In genomic region chr10:64976150-64976549, GRCh38 we compare ENCODE assay signal across 27 cellular contexts.
"Had no signal": no experiment of that assay in that cellular context is flagged by ENCODE, and none has a peak within 500 bp of the region (broad histone marks: within the 10 kb centered on the region; RNA-seq: fewer than 3 reads in every experiment).

No MANE protein-coding gene starts in this region.

- H3K4me1 ChIP-seq: stomach, suprapubic skin, testis, thyroid gland, tibial artery, tibial nerve, transverse colon, upper lobe of left lung, upper lobe of right lung, uterus, vagina had no signal

- H3K36me3 ChIP-seq: stomach, suprapubic skin, thoracic aorta, thyroid gland, tibial artery, tibial nerve, transverse colon, upper lobe of left lung, upper lobe of right lung, uterus, vagina had no signal

- H3K9me3 ChIP-seq: stomach, suprapubic skin, testis, thoracic aorta, thyroid gland, tibial artery, tibial nerve, transverse colon, upper lobe of left lung, upper lobe of right lung, uterus, vagina had no signal

- FAIRE-seq: urothelium cell line had no signal

- ATAC-seq: stimulated activated effector memory CD8-positive, alpha-beta T cell treated with anti-CD3 and anti-CD28 coated beads, Interleukin-12 subunit alpha, Interleukin-12 subunit beta, amount 100 ng/mL, for 72 hours; stimulated activated memory B cell treated with anti-CD40 and anti-IgM and Interleukin-4, amounts not matched to agents 10 μg/mL and 1 μg/mL and 100 μg/mL, for 72 hours; stimulated activated naive B cell treated with anti-CD40 and anti-IgM and Interleukin-4, amounts not matched to agents 10 μg/mL and 1 μg/mL and 100 μg/mL, for 72 hours; stimulated activated naive CD8-positive, alpha-beta T cell treated with anti-CD3 and anti-CD28 coated beads, Interleukin-15, amount 100 ng/mL, for 72 hours; stimulated activated naive CD8-positive, alpha-beta T cell treated with anti-CD3 and anti-CD28 coated beads, Interleukin-15, Interleukin-2, amounts not matched to agents 100 U/mL and 50 U/mL, for 24 hours; upper lobe of right lung had no signal

- H3K27ac ChIP-seq: stomach, suprapubic skin, testis, thoracic aorta, thyroid gland, tibial artery, tibial nerve, transverse colon, upper lobe of left lung, upper lobe of right lung, uterus, vagina had no signal

- DNase-seq: stimulated activated CD4-positive, alpha-beta T cell treated with anti-CD3 and anti-CD28 coated beads, Interleukin-2, amount 100 ng/mL, for 48 hours; stimulated activated CD4-positive, alpha-beta T cell treated with anti-CD3 and anti-CD28 coated beads, Interleukin-4, amount 100 ng/mL, for 1 hour; stimulated activated CD4-positive, alpha-beta T cell treated with anti-CD3 and anti-CD28 coated beads, Interleukin-4, amount 100 ng/mL, for 24 hours; stimulated activated CD4-positive, alpha-beta T cell treated with anti-CD3 and anti-CD28 coated beads, Interleukin-4, amount 100 ng/mL, for 4 hours; stimulated activated CD8-positive, alpha-beta memory T cell treated with anti-CD3 and anti-CD28 coated beads, Interleukin-4, amount 100 ng/mL, for 48 hours; stimulated activated naive B cell treated with anti-CD40 and anti-IgM and Interleukin-4, amounts not matched to agents 10 μg/mL and 1 μg/mL and 100 μg/mL, for 72 hours; stimulated activated naive CD4-positive, alpha-beta T cell; stimulated activated naive CD4-positive, alpha-beta T cell treated with Interleukin-2 at 50 U/mL for 16 hours; stimulated activated naive CD8-positive, alpha-beta T cell treated with anti-CD3 and anti-CD28 coated beads, Interleukin-15, amount 100 ng/mL, for 72 hours; stimulated activated naive CD8-positive, alpha-beta T cell treated with anti-CD3 and anti-CD28 coated beads, Interleukin-15, Interleukin-2, amounts not matched to agents 100 U/mL and 50 U/mL, for 24 hours; stomach; substantia nigra; testis; thyroid gland; tibial artery; transverse colon; trophoblast cell; upper lobe of left lung; upper lobe of right lung; uterus had no signal

- H3K4me3 ChIP-seq: stomach, suprapubic skin, testis, thoracic aorta, thyroid gland, tibial artery, tibial nerve, transverse colon, upper lobe of left lung, upper lobe of right lung, uterus, vagina had no signal

- H3K27me3 ChIP-seq: stomach, suprapubic skin, testis, thyroid gland, tibial artery, tibial nerve, transverse colon, upper lobe of left lung, upper lobe of right lung, uterus, vagina had no signal
